Comparison of ENCODE assay signal across 30 cellular contexts in genomic region chr20:52110456-52110855, GRCh38.
"Had no signal": no experiment of that assay in that cellular context is flagged by ENCODE, and none has a peak within 500 bp of the region (broad histone marks: within the 10 kb centered on the region; RNA-seq: fewer than 3 reads in every experiment).

No MANE protein-coding gene starts in this region.

- ATAC-seq: activated CD4-positive, alpha-beta T cell treated with anti-CD3 and anti-CD28 coated beads for 36 hours; activated CD8-positive, alpha-beta memory T cell treated with anti-CD3 and anti-CD28 coated beads, Interleukin-2, amount 10 ng/mL, durations not matched to agents 7 days and 5 days; activated CD8-positive, alpha-beta T cell treated with anti-CD3 and anti-CD28 coated beads, Interleukin-2, amount 10 ng/mL, durations not matched to agents 7 days and 5 days; activated naive CD8-positive, alpha-beta T cell treated with anti-CD3 and anti-CD28 coated beads, Interleukin-2, amount 50 U/mL, for 24 hours; esophagus mucosa; foreskin keratinocyte; gastrocnemius medialis had no signal

- H3K27ac Mint-ChIP-seq: activated CD4-positive, alpha-beta memory T cell treated with anti-CD3 and anti-CD28 coated beads for 36 hours; activated CD4-positive, alpha-beta T cell treated with anti-CD3 and anti-CD28 coated beads for 36 hours; activated CD4-positive, alpha-beta T cell treated with anti-CD3 and anti-CD28 coated beads, Interleukin-2, amount 10 ng/mL, durations not matched to agents 24 days and 14 days; activated CD8-positive, alpha-beta memory T cell treated with anti-CD3 and anti-CD28 coated beads, Interleukin-2, amount 10 ng/mL, durations not matched to agents 7 days and 5 days; activated CD8-positive, alpha-beta T cell treated with anti-CD3 and anti-CD28 coated beads, Interleukin-2, amount 10 ng/mL, durations not matched to agents 7 days and 5 days; activated naive CD4-positive, alpha-beta T cell treated with anti-CD3 and anti-CD28 coated beads for 36 hours; activated naive CD4-positive, alpha-beta T cell treated with anti-CD3 and anti-CD28 coated beads, Interleukin-2, amount 50 U/mL, for 24 hours; activated naive CD8-positive, alpha-beta T cell treated with anti-CD3 and anti-CD28 coated beads for 36 hours; activated naive CD8-positive, alpha-beta T cell treated with anti-CD3 and anti-CD28 coated beads, Interleukin-2, amount 50 U/mL, for 24 hours; activated T-helper 1 cell treated with anti-CD3 and anti-CD28 coated beads, Interleukin-12 subunit alpha, Interleukin-12 subunit beta, Interleukin-2, Interleukin-4 antibody, amounts not matched to agents 30 ng/mL and 10 ng/mL and 1 ng/mL, durations not matched to agents 14 hours and 24 hours and 36 hours; activated T-helper 2 cell treated with anti-CD3 and anti-CD28 coated beads, Interferon-gamma antibody, Interleukin-2, Interleukin-4, amounts not matched to agents 10 μg/mL and 5 μg/mL and 100 μg/mL, durations not matched to agents 14 hours and 24 hours and 36 hours; brain had no signal

- H3K36me3 ChIP-seq: ascending aorta, breast epithelium, cardiac muscle cell, colonic mucosa, gastrocnemius medialis had no signal

- H3K4me1 Mint-ChIP-seq: activated CD4-positive, alpha-beta T cell treated with anti-CD3 and anti-CD28 coated beads, Interleukin-2, amount 10 ng/mL, durations not matched to agents 24 days and 14 days; activated CD8-positive, alpha-beta memory T cell treated with anti-CD3 and anti-CD28 coated beads, Interleukin-2, amount 10 ng/mL, durations not matched to agents 7 days and 5 days; activated naive CD8-positive, alpha-beta T cell treated with anti-CD3 and anti-CD28 coated beads for 36 hours had no signal

- H3K4me1 ChIP-seq: breast epithelium, colonic mucosa, foreskin keratinocyte had no signal

- H3K36me3 Mint-ChIP-seq: activated CD8-positive, alpha-beta memory T cell treated with anti-CD3 and anti-CD28 coated beads, Interleukin-2, amount 10 ng/mL, durations not matched to agents 7 days and 5 days; brain had no signal

- H3K9me3 ChIP-seq: ascending aorta, breast epithelium, colonic mucosa, gastrocnemius medialis had no signal

- H3K27ac ChIP-seq: ascending aorta, breast epithelium, cardiac muscle cell, colonic mucosa, foreskin keratinocyte, gastrocnemius medialis had no signal

- H3K4me3 Mint-ChIP-seq: activated CD4-positive, alpha-beta memory T cell treated with anti-CD3 and anti-CD28 coated beads for 36 hours; activated CD4-positive, alpha-beta T cell treated with anti-CD3 and anti-CD28 coated beads for 36 hours; activated CD4-positive, alpha-beta T cell treated with anti-CD3 and anti-CD28 coated beads, Interleukin-2, amount 10 ng/mL, durations not matched to agents 24 days and 14 days; activated CD8-positive, alpha-beta memory T cell treated with anti-CD3 and anti-CD28 coated beads, Interleukin-2, amount 10 ng/mL, durations not matched to agents 7 days and 5 days; activated CD8-positive, alpha-beta T cell treated with anti-CD3 and anti-CD28 coated beads, Interleukin-2, amount 10 ng/mL, durations not matched to agents 7 days and 5 days; activated naive CD4-positive, alpha-beta T cell treated with anti-CD3 and anti-CD28 coated beads for 36 hours; activated naive CD4-positive, alpha-beta T cell treated with anti-CD3 and anti-CD28 coated beads, Interleukin-2, amount 50 U/mL, for 24 hours; activated naive CD8-positive, alpha-beta T cell treated with anti-CD3 and anti-CD28 coated beads for 36 hours; activated naive CD8-positive, alpha-beta T cell treated with anti-CD3 and anti-CD28 coated beads, Interleukin-2, amount 50 U/mL, for 24 hours; activated T-helper 1 cell treated with anti-CD3 and anti-CD28 coated beads, Interleukin-12 subunit alpha, Interleukin-12 subunit beta, Interleukin-2, Interleukin-4 antibody, amounts not matched to agents 30 ng/mL and 10 ng/mL and 1 ng/mL, durations not matched to agents 14 hours and 24 hours and 36 hours; brain had no signal

- DNase-seq: activated CD4-positive, alpha-beta memory T cell treated with anti-CD3 and anti-CD28 coated beads for 36 hours; activated CD4-positive, alpha-beta T cell treated with anti-CD3 and anti-CD28 coated beads for 36 hours; activated CD4-positive, alpha-beta T cell treated with anti-CD3 and anti-CD28 coated beads, Interleukin-2, amount 10 ng/mL, durations not matched to agents 24 days and 14 days; activated CD4-positive, CD25-positive, alpha-beta regulatory T cell; activated CD4-positive, CD25-positive, alpha-beta regulatory T cell treated with anti-CD3 and anti-CD28 coated beads, Interleukin-2, amount 50 U/mL, for 72 hours; activated CD8-positive, alpha-beta memory T cell treated with anti-CD3 and anti-CD28 coated beads, Interleukin-2, amount 10 ng/mL, durations not matched to agents 7 days and 5 days; activated CD8-positive, alpha-beta memory T cell treated with anti-CD3 and anti-CD28 coated beads, Interleukin-2, amount 50 U/mL, for 4 hours; activated CD8-positive, alpha-beta T cell treated with anti-CD3 and anti-CD28 coated beads, Interleukin-2, amount 10 ng/mL, durations not matched to agents 7 days and 5 days; activated effector memory CD4-positive, alpha-beta T cell treated with anti-CD3 and anti-CD28 coated beads, Interleukin-2, amount 50 U/mL, for 16 hours; activated naive CD4-positive, alpha-beta T cell treated with anti-CD3 and anti-CD28 coated beads for 36 hours; activated naive CD8-positive, alpha-beta T cell treated with anti-CD3 and anti-CD28 coated beads for 36 hours; activated naive CD8-positive, alpha-beta T cell treated with anti-CD3 and anti-CD28 coated beads, Interleukin-2, amount 50 U/mL, for 24 hours; activated T-cell treated with anti-CD3 and anti-CD28 coated beads, Interleukin-2, amount 50 U/mL, for 1 hour; activated T-cell treated with anti-CD3 and anti-CD28 coated beads, Interleukin-2, amount 50 U/mL, for 48 hours; central memory CD4-positive, alpha-beta T cell; cerebellar nuclear complex; colonic mucosa; effector CD8-positive, alpha-beta T cell; foreskin keratinocyte; gastrocnemius medialis; glutamatergic neuron; T-helper 2 cell had no signal

- H3K27me3 ChIP-seq: foreskin keratinocyte had no signal

- H3K9me3 Mint-ChIP-seq: activated CD4-positive, alpha-beta memory T cell treated with anti-CD3 and anti-CD28 coated beads for 36 hours; activated CD4-positive, alpha-beta T cell treated with anti-CD3 and anti-CD28 coated beads, Interleukin-2, amount 10 ng/mL, durations not matched to agents 24 days and 14 days; activated naive CD4-positive, alpha-beta T cell treated with anti-CD3 and anti-CD28 coated beads for 36 hours; activated naive CD4-positive, alpha-beta T cell treated with anti-CD3 and anti-CD28 coated beads, Interleukin-2, amount 50 U/mL, for 24 hours; activated naive CD8-positive, alpha-beta T cell treated with anti-CD3 and anti-CD28 coated beads, Interleukin-2, amount 50 U/mL, for 24 hours; activated T-helper 1 cell treated with anti-CD3 and anti-CD28 coated beads, Interleukin-12 subunit alpha, Interleukin-12 subunit beta, Interleukin-2, Interleukin-4 antibody, amounts not matched to agents 30 ng/mL and 10 ng/mL and 1 ng/mL, durations not matched to agents 14 hours and 24 hours and 36 hours; activated T-helper 2 cell treated with anti-CD3 and anti-CD28 coated beads, Interferon-gamma antibody, Interleukin-2, Interleukin-4, amounts not matched to agents 10 μg/mL and 5 μg/mL and 100 μg/mL, durations not matched to agents 14 hours and 24 hours and 36 hours had no signal

- H3K4me3 ChIP-seq: ascending aorta, breast epithelium, cardiac muscle cell, colonic mucosa, gastrocnemius medialis had no signal
